Comparison of ENCODE assay signal across 31 cellular contexts in genomic region chr10:17605936-17606335, GRCh38. TPM values are rescaled to one million over a fixed set of nuclear protein-coding genes. Genes with fewer than 3 reads are reported as not detected.
DNase-seq lines count a peak whose midpoint lies in the region; ATAC-seq and TF ChIP-seq lines count a peak whose summit lies in the region.
"Had no signal": no experiment of that assay in that cellular context is flagged by ENCODE, and none has a peak within 500 bp of the region (broad histone marks: within the 10 kb centered on the region; RNA-seq: fewer than 3 reads in every experiment).

No MANE protein-coding gene starts in this region.

- DNase-seq in HAP-1 (ENCODE audit: low spot score in 2 of 2) (peak; percentile 59 to 62), astrocyte of the hippocampus (ENCODE audit: low read depth, low spot score) (peak; percentile 10), upper lobe of left lung (no peak), NCI-H748 treated with DMSO at 0.1 percent for 48 hours (lab: John Stamatoyannopoulos, UW) (no peak)
- DNase-seq in stimulated activated CD4-positive, alpha-beta T cell treated with anti-CD3 and anti-CD28 coated beads, Interleukin-4, amount 100 ng/mL, for 24 hours, result no peak
- DNase-seq: 8988T; ACHN; AML-193; BE2C; C1 segment of cervical spinal cord; Caco-2; Calu3; CD4-positive, alpha-beta memory T cell; CD4-positive, alpha-beta T cell; CD4-positive, CD25-positive, alpha-beta regulatory T cell; CD8-positive, alpha-beta memory T cell; CD8-positive, alpha-beta T cell; COR-L47; DMS 273 treated with DMSO at 0.1 percent for 48 hours; DMS153; DMS53; DMS79; DMS79 treated with DMSO at 0.1 percent for 48 hours; DND-41; EL had no signal

- no peak for ATAC-seq in upper lobe of left lung (ENCODE audit: low FRiP score in 2 of 2)
- ATAC-seq: A549; CD8-positive, alpha-beta T cell had no signal

- 90 to 92% methylated on average over 6 of the region's 6 CpGs for whole genome bisulfite sequencing in upper lobe of left lung, 2 donors

- no peaks in the 10 kb centered on the region for H3K9me3 ChIP-seq in HAP-1
- H3K9me3 ChIP-seq in upper lobe of left lung, result no peaks in the 10 kb centered on the region
- H3K9me3 ChIP-seq: A549; BE2C; BLaER1; BLaER1 treated with 17β-estradiol and CSF1 and Interleukin-3, amounts not matched to agents 10 nM and 100 nM; Caco-2 had no signal

- H3K4me3 ChIP-seq in HAP-1 (no peak overlapping the region), upper lobe of left lung (no peak overlapping the region)
- H3K4me3 ChIP-seq: A549; BLaER1; BLaER1 treated with 17β-estradiol and CSF1 and Interleukin-3, amounts not matched to agents 10 nM and 100 nM had no signal

- H3K27me3 ChIP-seq in HAP-1 (ENCODE audit: low read depth) (no peaks in the 10 kb centered on the region), upper lobe of left lung (no peaks in the 10 kb centered on the region)
- H3K27me3 ChIP-seq: BE2C; BLaER1; BLaER1 treated with 17β-estradiol and CSF1 and Interleukin-3, amounts not matched to agents 10 nM and 100 nM had no signal

- peak overlapping the region; percentile 27 for H3K27ac ChIP-seq in VCaP
- no peak overlapping the region for H3K27ac ChIP-seq in upper lobe of left lung
- H3K27ac ChIP-seq: 22Rv1; A549; BLaER1 treated with 17β-estradiol and CSF1 and Interleukin-3, amounts not matched to agents 10 nM and 100 nM; C4-2B had no signal

- H3K36me3 ChIP-seq in HAP-1 (replicated peaks), result peaks cover 6% of the 10 kb centered on the region; the same call in 1 of the 2 replicates
- peaks cover 0 to 3% (median 0%) of the 10 kb centered on the region in 4 donors for H3K36me3 ChIP-seq in upper lobe of left lung
- H3K36me3 ChIP-seq: BE2C had no signal

- TF ChIP-seq POLR2A in upper lobe of left lung (IDR thresholded peaks at IDR 0.05), result no peak

- in situ Hi-C loops in HAP-1 (cut with MboI; ENCODE audit: low sequenced_read_pairs), result loop anchor here (10.0 to 25.0 kb wide), 2 partner anchors 531 to 629 kb away; partner anchors contain the start of gene CACNB2

- no peak for TF ChIP-seq CTCF in VCaP (conservative IDR thresholded peaks at IDR 0.05)
- TF ChIP-seq CTCF in upper lobe of left lung (IDR thresholded peaks at IDR 0.05), result no peak

- H3K4me1 ChIP-seq in HAP-1 (peaks cover 21% of the 10 kb centered on the region), upper lobe of left lung (peaks cover 0 to 5% (median 0%) of the 10 kb centered on the region in 4 donors)
- H3K4me1 ChIP-seq: A549, BE2C, Caco-2 had no signal

- TF ChIP-seq EP300 in upper lobe of left lung (IDR thresholded peaks at IDR 0.05), result no peak

RNA-seq across cellular contexts. Expression of gene HACD1, which starts 11.2 kb away (rescaled TPM):
- 10 to 100 TPM; 16.4 to 32.4 (median 25.8) TPM for total RNA-seq in upper lobe of left lung
- total RNA-seq: CD8-positive, alpha-beta T cell had no signal

RNA-seq across cellular contexts. Expression of gene STAM, which starts 38.0 kb away (rescaled TPM):
- 10 to 100 TPM; 18.9 to 85.1 (median 31.2) TPM for total RNA-seq in upper lobe of left lung

Comparison
In these comparisons a context has a peak if more than half of its experiments do, and no peak if none do; other contexts are left out.
1. DNase-seq: peak in HAP-1 (2 of 2) and astrocyte of the hippocampus (single experiment); none in upper lobe of left lung (0 of 2), NCI-H748 treated with DMSO at 0.1 percent for 48 hours (single experiment) and stimulated activated CD4-positive, alpha-beta T cell treated with anti-CD3 and anti-CD28 coated beads, Interleukin-4, amount 100 ng/mL, for 24 hours (single experiment).